33 cellular contexts compared by ENCODE assay signal in genomic region chr4:129189630-129190029, GRCh38.
"Had no signal": no experiment of that assay in that cellular context is flagged by ENCODE, and none has a peak within 500 bp of the region (broad histone marks: within the 10 kb centered on the region; RNA-seq: fewer than 3 reads in every experiment).

No MANE protein-coding gene starts in this region.

- H2AFZ ChIP-seq: hepatocyte had no signal

- H3K4me3 ChIP-seq: adrenal gland, body of pancreas, coronary artery, dorsolateral prefrontal cortex, gastroesophageal sphincter, hepatocyte, lower lobe of right lung, mucosa of descending colon, ovary, smooth muscle cell, stomach, thyroid gland, upper lobe of left lung, vagina had no signal

- H3K4me1 Mint-ChIP-seq: activated CD4-positive, alpha-beta T cell treated with anti-CD3 and anti-CD28 coated beads for 36 hours; activated naive CD8-positive, alpha-beta T cell treated with anti-CD3 and anti-CD28 coated beads for 36 hours; nephron had no signal

- H3K27me3 ChIP-seq: adrenal gland, body of pancreas, gastroesophageal sphincter, hepatocyte, ovary, stomach, thyroid gland, upper lobe of left lung, vagina had no signal

- H3K27ac ChIP-seq: adrenal gland, body of pancreas, coronary artery, dorsolateral prefrontal cortex, gastroesophageal sphincter, hepatocyte, lower lobe of right lung, ovary, stomach, thyroid gland, upper lobe of left lung, vagina had no signal

- H3K27me3 Mint-ChIP-seq: progenitor cell of endocrine pancreas had no signal

- H3K79me2 ChIP-seq: hepatocyte had no signal

- H3K4me1 ChIP-seq: adrenal gland, body of pancreas, lower lobe of right lung, stomach, thyroid gland, upper lobe of left lung, vagina had no signal

- ATAC-seq: activated CD4-positive, alpha-beta T cell treated with anti-CD3 and anti-CD28 coated beads for 36 hours; body of pancreas; gastroesophageal sphincter; left colon; lower lobe of right lung; mucosa of descending colon; stimulated activated memory B cell treated with anti-CD40 and anti-IgM and Interleukin-4, amounts not matched to agents 10 μg/mL and 1 μg/mL and 100 μg/mL, for 72 hours had no signal

- H3K4me2 ChIP-seq: hepatocyte, smooth muscle cell had no signal

- H3K36me3 ChIP-seq: adrenal gland, gastroesophageal sphincter, lower lobe of right lung, ovary, stomach, thyroid gland, upper lobe of left lung, vagina had no signal

- DNase-seq: activated CD4-positive, alpha-beta T cell treated with anti-CD3 and anti-CD28 coated beads for 36 hours; activated CD4-positive, alpha-beta T cell treated with anti-CD3 and anti-CD28 coated beads, Interleukin-2, amount 50 U/mL, for 4 hours; activated CD4-positive, CD25-positive, alpha-beta regulatory T cell; activated effector memory CD4-positive, alpha-beta T cell treated with Interleukin-2 at 50 U/mL for 16 hours; activated naive CD4-positive, alpha-beta T cell treated with anti-CD3 and anti-CD28 coated beads for 36 hours; activated naive CD8-positive, alpha-beta T cell treated with anti-CD3 and anti-CD28 coated beads for 36 hours; adrenal gland; aorta; body of pancreas; cerebellar nuclear complex; dorsolateral prefrontal cortex; effector memory CD4-positive, alpha-beta T cell; left colon; lower lobe of right lung; mesendoderm; mucosa of descending colon; ovary; retina; stimulated activated CD4-positive, alpha-beta T cell treated with anti-CD3 and anti-CD28 coated beads, Interleukin-1b, Interleukin-23, amount 100 ng/mL, for 48 hours; stimulated activated CD4-positive, alpha-beta T cell treated with anti-CD3 and anti-CD28 coated beads, Interleukin-4, amount 100 ng/mL, for 4 hours; stimulated activated CD8-positive, alpha-beta memory T cell treated with anti-CD3 and anti-CD28 coated beads, Interleukin-4, amount 100 ng/mL, for 48 hours; stomach; thyroid gland; upper lobe of left lung had no signal

- H3K9me3 Mint-ChIP-seq: activated naive CD4-positive, alpha-beta T cell treated with anti-CD3 and anti-CD28 coated beads for 36 hours; stimulated activated memory B cell treated with anti-CD40 and anti-IgM and Interleukin-4, amounts not matched to agents 10 μg/mL and 1 μg/mL and 100 μg/mL, for 72 hours; T-helper 2 cell treated with Interferon-gamma antibody and Interleukin-4, amounts not matched to agents 5 μg/mL and 100 μg/mL, for 36 hours had no signal

- H3K27ac Mint-ChIP-seq: activated CD4-positive, alpha-beta T cell treated with anti-CD3 and anti-CD28 coated beads for 36 hours; activated naive CD4-positive, alpha-beta T cell treated with anti-CD3 and anti-CD28 coated beads for 36 hours; activated naive CD8-positive, alpha-beta T cell treated with anti-CD3 and anti-CD28 coated beads for 36 hours; nephron; progenitor cell of endocrine pancreas; stimulated activated memory B cell treated with anti-CD40 and anti-IgM and Interleukin-4, amounts not matched to agents 10 μg/mL and 1 μg/mL and 100 μg/mL, for 72 hours; T-helper 2 cell treated with Interferon-gamma antibody and Interleukin-4, amounts not matched to agents 5 μg/mL and 100 μg/mL, for 36 hours had no signal

- H3K4me3 Mint-ChIP-seq: activated CD4-positive, alpha-beta T cell treated with anti-CD3 and anti-CD28 coated beads for 36 hours; activated naive CD4-positive, alpha-beta T cell treated with anti-CD3 and anti-CD28 coated beads for 36 hours; activated naive CD8-positive, alpha-beta T cell treated with anti-CD3 and anti-CD28 coated beads for 36 hours; nephron; stimulated activated memory B cell treated with anti-CD40 and anti-IgM and Interleukin-4, amounts not matched to agents 10 μg/mL and 1 μg/mL and 100 μg/mL, for 72 hours; T-helper 2 cell treated with Interferon-gamma antibody and Interleukin-4, amounts not matched to agents 5 μg/mL and 100 μg/mL, for 36 hours had no signal

- H3K9me3 ChIP-seq: body of pancreas, gastroesophageal sphincter, lower lobe of right lung, mucosa of descending colon, ovary, thyroid gland, upper lobe of left lung, vagina had no signal

- H3K36me3 Mint-ChIP-seq: activated naive CD8-positive, alpha-beta T cell treated with anti-CD3 and anti-CD28 coated beads for 36 hours; stimulated activated memory B cell treated with anti-CD40 and anti-IgM and Interleukin-4, amounts not matched to agents 10 μg/mL and 1 μg/mL and 100 μg/mL, for 72 hours had no signal
